In genomic region chr7:98567979-98568378, GRCh38 we compare ENCODE assay signal across 23 cellular contexts. TPM values are rescaled to one million over a fixed set of nuclear protein-coding genes. Genes with fewer than 3 reads are reported as not detected.
"Had no signal": no experiment of that assay in that cellular context is flagged by ENCODE, and none has a peak within 500 bp of the region (broad histone marks: within the 10 kb centered on the region; RNA-seq: fewer than 3 reads in every experiment).

No MANE protein-coding gene starts in this region.

- H3K4me1 Mint-ChIP-seq: T-cell had no signal

- H3K27ac ChIP-seq: SJCRH30 had no signal

- ATAC-seq: Right ventricle myocardium inferior, T-cell had no signal

- H3K36me3 ChIP-seq: MG63, SJCRH30 had no signal

- H3K4me3 Mint-ChIP-seq: T-cell had no signal

- H3K27ac Mint-ChIP-seq: T-cell had no signal

- DNase-seq: Karpas-422, KG1, MG63, NCI-H1092, NCI-H1105 treated with DMSO at 0.1 percent for 48 hours, NCI-H1417 treated with DMSO at 0.1 percent for 48 hours, NCI-H146, NCI-H1694 treated with DMSO at 0.1 percent for 48 hours, NCI-H1930, NCI-H2081, NCI-H2107, NCI-H226, NCI-H446, NCI-H510A, NCI-H524 treated with DMSO at 0.1 percent for 48 hours, NCI-H774, RPMI8226, SHP77 treated with DMSO at 0.1 percent for 48 hours, SJCRH30, SW 1271, T-cell had no signal

- H3K9me3 ChIP-seq: MG63, SJCRH30 had no signal

- H3K4me3 ChIP-seq: MG63, SJCRH30 had no signal

- H3K36me3 Mint-ChIP-seq: T-cell had no signal

- H3K27me3 ChIP-seq: MG63, SJCRH30 had no signal

RNA-seq across cellular contexts. Expression of gene NPTX2, which starts 49.1 kb away (rescaled TPM):
- total RNA-seq: HT-29, SJCRH30 had no signal
